In the genomic region with DNA sequence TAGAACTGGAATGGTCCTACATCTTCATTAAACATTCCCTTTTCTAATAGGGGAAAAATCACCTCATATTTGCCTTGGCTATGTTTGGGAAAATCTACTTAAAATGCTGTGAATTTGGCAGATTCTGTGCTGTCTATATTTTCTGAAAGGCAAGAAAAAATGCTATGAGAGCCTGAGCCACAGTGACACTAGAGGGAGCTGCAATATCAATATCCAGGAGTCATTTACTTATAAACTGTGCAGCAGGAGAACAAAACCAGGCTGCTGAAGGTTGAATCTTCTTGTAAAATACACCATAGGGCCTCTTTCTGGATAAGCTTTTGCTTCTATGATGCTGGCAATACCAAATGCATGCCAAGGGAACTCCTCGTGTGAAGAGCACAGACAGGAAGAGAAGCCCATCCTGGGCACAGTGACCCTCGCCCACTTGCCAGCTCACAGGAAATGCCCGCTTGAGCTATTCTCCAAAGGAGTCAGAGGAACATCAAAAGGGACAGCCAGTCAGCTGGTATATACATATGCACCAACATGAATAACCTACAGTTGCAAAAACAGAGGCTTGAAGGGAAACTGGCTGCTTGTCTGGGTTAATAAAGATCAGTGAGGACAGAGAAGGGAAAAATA, we compare ENCODE assay signal across 8 cellular contexts. TPM values are rescaled to one million over a fixed set of nuclear protein-coding genes. Genes with fewer than 3 reads are reported as not detected.
DNase-seq lines count a peak whose midpoint lies in the region; ATAC-seq and TF ChIP-seq lines count a peak whose summit lies in the region.

No MANE protein-coding gene starts in this region.

- no peak overlapping the region for H3K4me3 ChIP-seq in GM12875 (ENCODE audit: low read depth, low read length)

- no peak for ATAC-seq in HG02763 (IDR thresholded peaks at IDR 0.05; ENCODE audit: unreplicated experiment)

- DNase-seq in AML-193 (lab: John Stamatoyannopoulos, UW) = peak; percentile 77 to 80
- peak; percentile 30 for DNase-seq in NCI-H2196 (lab: John Stamatoyannopoulos, UW; ENCODE audit: unreplicated experiment)
- peak; percentile 6 to 7 for DNase-seq in activated CD4-positive, alpha-beta T cell treated with anti-CD3 and anti-CD28 coated beads, Interleukin-2, amount 50 U/mL, for 4 hours
- peak; percentile 70 for DNase-seq in fibroblast of the conjunctiva (ENCODE audit: low read depth)
- peak; percentile 41 for DNase-seq in occipital lobe (lab: John Stamatoyannopoulos, UW)
- DNase-seq in T1000 (lab: John Stamatoyannopoulos, UW) = no peak

- TF ChIP-seq CTCF in GM12875 (IDR thresholded peaks at IDR 0.05; ENCODE audit: borderline replicate concordance, insufficient read depth, low read depth, low read length) = peak; percentile 60; the same call in 1 of the 2 replicates

RNA-seq across cellular contexts. Expression of a gene that starts 48.0 kb away (rescaled TPM):
- 202 TPM for total RNA-seq in occipital lobe
